Comparison of ENCODE assay signal across 8 cellular contexts in the genomic region with DNA sequence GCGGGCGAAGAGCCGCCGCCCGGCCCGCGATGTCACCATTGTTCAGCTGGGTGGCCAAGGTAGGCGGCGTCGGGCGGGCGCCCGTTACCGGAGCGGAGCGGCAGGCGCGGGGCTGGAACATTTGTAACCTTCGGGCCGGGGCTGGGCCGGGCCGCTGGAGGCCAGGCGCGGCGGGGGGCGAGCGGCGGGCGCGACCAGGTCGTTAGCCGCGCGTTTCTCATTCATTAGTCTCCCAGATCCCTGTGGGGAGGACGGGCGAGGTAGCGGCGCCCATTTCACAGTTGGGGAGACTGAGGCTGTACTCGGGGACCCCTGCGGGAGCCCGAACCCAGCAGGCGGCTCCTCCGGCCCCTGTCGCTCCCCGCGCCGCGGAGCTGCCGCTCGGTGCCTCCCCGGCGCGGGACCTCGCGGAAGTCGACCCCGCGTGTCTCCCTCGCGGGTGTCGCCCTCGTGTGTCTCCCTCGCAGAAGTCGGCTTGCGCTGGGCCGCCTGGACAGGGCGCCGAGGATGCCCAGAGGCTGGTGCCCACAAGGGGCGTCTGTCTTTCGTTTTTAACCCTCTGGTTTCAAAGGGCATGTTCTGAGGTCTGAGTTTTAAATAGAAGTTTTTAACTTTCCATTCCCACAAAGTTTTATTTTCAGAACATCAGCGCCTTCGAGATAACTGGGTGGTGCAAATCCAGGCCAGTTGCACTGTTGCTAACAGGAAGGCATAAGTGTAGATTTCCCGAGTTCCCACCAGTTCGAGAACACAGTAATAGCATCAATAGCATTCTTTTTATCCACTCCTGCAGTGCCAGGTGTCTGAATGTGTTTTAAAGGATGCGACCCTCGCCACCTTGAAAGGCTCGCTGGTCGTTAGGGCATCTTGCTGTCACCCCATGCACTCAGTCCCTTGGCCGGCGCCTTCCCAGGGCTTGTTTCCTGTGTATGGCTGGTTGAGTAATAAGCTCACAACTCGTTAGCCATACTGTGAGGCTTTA. TPM values are rescaled to one million over a fixed set of nuclear protein-coding genes. Genes with fewer than 3 reads are reported as not detected.
DNase-seq lines count a peak whose midpoint lies in the region; ATAC-seq lines count a peak whose summit lies in the region.

No MANE protein-coding gene starts in this region.

- no peaks in the 10 kb centered on the region for H3K27me3 Mint-ChIP-seq in activated CD8-positive, alpha-beta T cell treated with anti-CD3 and anti-CD28 coated beads, Interleukin-2, amount 10 ng/mL, durations not matched to agents 7 days and 5 days (ENCODE audit: low read depth)

- peaks cover 2% of the 10 kb centered on the region for H3K36me3 Mint-ChIP-seq in activated CD8-positive, alpha-beta T cell treated with anti-CD3 and anti-CD28 coated beads, Interleukin-2, amount 10 ng/mL, durations not matched to agents 7 days and 5 days (ENCODE audit: low read depth)

- H3K27ac Mint-ChIP-seq in activated CD8-positive, alpha-beta T cell treated with anti-CD3 and anti-CD28 coated beads, Interleukin-2, amount 10 ng/mL, durations not matched to agents 7 days and 5 days: peak overlapping the region; percentile 79

- CTCF ChIA-PET in activated CD8-positive, alpha-beta T cell treated with anti-CD3 and anti-CD28 coated beads, Interleukin-2, amount 10 ng/mL, durations not matched to agents 7 days and 5 days (lab: Charles Lee): interaction anchor here (0.9 to 2.0 kb wide), 16 partner anchors 10 to 878 kb away, joined by 3 to 12 read pairs (median 4); a partner anchor contains a TSS

- no peaks in the 10 kb centered on the region for H3K9me3 Mint-ChIP-seq in activated CD8-positive, alpha-beta T cell treated with anti-CD3 and anti-CD28 coated beads, Interleukin-2, amount 10 ng/mL, durations not matched to agents 7 days and 5 days (ENCODE audit: insufficient read depth)

- POLR2A ChIA-PET in activated CD8-positive, alpha-beta T cell treated with anti-CD3 and anti-CD28 coated beads, Interleukin-2, amount 10 ng/mL, durations not matched to agents 7 days and 5 days (lab: Charles Lee): interaction anchor here (0.6 to 4.0 kb wide), 3 partner anchors 16 to 86 kb away, joined by 3 to 23 read pairs (median 3); a partner anchor contains a TSS

- H3K4me1 Mint-ChIP-seq in activated CD8-positive, alpha-beta T cell treated with anti-CD3 and anti-CD28 coated beads, Interleukin-2, amount 10 ng/mL, durations not matched to agents 7 days and 5 days (ENCODE audit: low read depth): peaks cover 39% of the 10 kb centered on the region

- H3K4me3 Mint-ChIP-seq in activated CD8-positive, alpha-beta T cell treated with anti-CD3 and anti-CD28 coated beads, Interleukin-2, amount 10 ng/mL, durations not matched to agents 7 days and 5 days: peak overlapping the region; percentile 83

- ATAC-seq in HG02759 (IDR thresholded peaks at IDR 0.05; ENCODE audit: unreplicated experiment): peak; percentile 64
- peak; percentile 88 for ATAC-seq in activated CD8-positive, alpha-beta T cell treated with anti-CD3 and anti-CD28 coated beads, Interleukin-2, amount 10 ng/mL, durations not matched to agents 7 days and 5 days

- peak; percentile 26 for DNase-seq in NCI-H345 (lab: John Stamatoyannopoulos, UW)
- no peak for DNase-seq in NCI-H345 treated with DMSO at 0.1 percent for 48 hours (lab: John Stamatoyannopoulos, UW; ENCODE audit: unreplicated experiment)
- DNase-seq in NCI-H226: peak; percentile 45
- peak; percentile 81 for DNase-seq in activated CD8-positive, alpha-beta T cell treated with anti-CD3 and anti-CD28 coated beads, Interleukin-2, amount 10 ng/mL, durations not matched to agents 7 days and 5 days
- peak; percentile 63 for DNase-seq in effector CD4-positive, alpha-beta T cell
- peak; percentile 86 for DNase-seq in medulla oblongata (ENCODE audit: extremely low spot score)
- DNase-seq in stimulated activated CD8-positive, alpha-beta memory T cell treated with anti-CD3 and anti-CD28 coated beads, Interleukin-12 subunit alpha, Interleukin-12 subunit beta, amount 100 ng/mL, for 1 hour (ENCODE audit: low read depth): peak; percentile 50

RNA-seq across cellular contexts. Expression of a gene that starts 17.6 kb away (rescaled TPM):
- 1 to 10 TPM; 1.8 to 2.2 TPM for total RNA-seq in activated CD8-positive, alpha-beta T cell treated with anti-CD3 and anti-CD28 coated beads, Interleukin-2, amount 10 ng/mL, durations not matched to agents 7 days and 5 days
